Comparison of ENCODE assay signal across 24 cellular contexts in genomic region chr6:105243487-105243886, GRCh38.
"Had no signal": no experiment of that assay in that cellular context is flagged by ENCODE, and none has a peak within 500 bp of the region (broad histone marks: within the 10 kb centered on the region; RNA-seq: fewer than 3 reads in every experiment).

No MANE protein-coding gene starts in this region.

- H3K4me1 ChIP-seq: gastroesophageal sphincter, left ventricle myocardium inferior, lower lobe of right lung, psoas muscle, right lobe of liver, stomach, transverse colon had no signal

- H3K9me3 ChIP-seq: left ventricle myocardium inferior, lower lobe of right lung, psoas muscle, right lobe of liver, thoracic aorta, transverse colon had no signal

- H3K27me3 ChIP-seq: gastroesophageal sphincter, right lobe of liver, stomach had no signal

- ATAC-seq: gastroesophageal sphincter; left cardiac atrium; lower lobe of right lung; naive thymus-derived CD4-positive, alpha-beta T cell; psoas muscle; right lobe of liver had no signal

- H3K4me3 ChIP-seq: coronary artery, gastroesophageal sphincter, left ventricle myocardium inferior, lower lobe of right lung, psoas muscle, right lobe of liver, skin epidermis, stomach, thoracic aorta, transverse colon had no signal

- H3K36me3 ChIP-seq: gastroesophageal sphincter, left ventricle myocardium inferior, lower lobe of right lung, right lobe of liver, stomach, thoracic aorta, transverse colon had no signal

- H3K27ac ChIP-seq: coronary artery, gastroesophageal sphincter, left ventricle myocardium inferior, lower lobe of right lung, psoas muscle, right lobe of liver, skin epidermis, stomach, thoracic aorta, transverse colon had no signal

- DNase-seq: effector CD4-positive, alpha-beta T cell; endodermal cell; erythroblast; foreskin fibroblast; glutamatergic neuron; immature natural killer cell; kidney; left cardiac atrium; left ventricle myocardium inferior; lower lobe of right lung; midbrain; naive thymus-derived CD4-positive, alpha-beta T cell; nephron progenitor cell; psoas muscle; retina; right lobe of liver; stimulated activated naive CD4-positive, alpha-beta T cell; stomach; substantia nigra; transverse colon had no signal
